In the genomic region with DNA sequence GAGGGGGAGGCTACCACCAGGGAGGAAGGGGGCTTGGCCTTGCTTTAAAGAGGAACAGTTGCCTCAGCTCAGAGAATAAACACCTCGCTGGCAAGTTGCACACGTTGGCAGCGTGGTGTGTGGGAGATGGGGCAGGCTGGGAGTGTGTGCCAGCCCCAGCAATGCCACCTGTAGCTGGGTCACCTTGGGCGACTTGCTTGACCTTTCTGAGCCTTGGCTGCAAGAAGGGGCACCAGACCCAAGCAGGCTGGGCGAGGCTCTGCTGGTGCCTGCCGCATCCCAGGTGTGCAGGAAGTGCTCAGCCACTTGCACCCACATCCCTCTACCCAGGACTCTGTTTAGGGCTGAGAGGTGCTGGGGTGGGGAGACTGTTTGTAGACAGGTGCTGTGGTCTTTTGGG, we compare ENCODE assay signal across 22 cellular contexts. TPM values are rescaled to one million over a fixed set of nuclear protein-coding genes. Genes with fewer than 3 reads are reported as not detected.
A peak's percentile ranks its signal among the peaks of the same experiment; 100 is the strongest.
DNase-seq lines count a peak whose midpoint lies in the region; ATAC-seq and TF ChIP-seq lines count a peak whose summit lies in the region.
"Had no signal": no experiment of that assay in that cellular context is flagged by ENCODE, and none has a peak within 500 bp of the region (broad histone marks: within the 10 kb centered on the region; RNA-seq: fewer than 3 reads in every experiment).

No MANE protein-coding gene starts in this region.

- intact Hi-C loops in Right ventricle myocardium inferior (cut with DNase I) = no loop called here
- intact Hi-C loops in Right ventricle myocardium superior (cut with DNase I) = no loop called here
- intact Hi-C loops in thyroid gland (cut with DNase I) = no loop called here
- intact Hi-C loops in activated CD4-positive, alpha-beta T cell treated with anti-CD3 and anti-CD28 coated beads for 36 hours (cut with DNase I, micrococcal nuclease) = no loop called here

- peak overlapping the region; percentile 89 for H3K23ac ChIP-seq in mesendoderm (ENCODE audit: low read length)

- no peak for DNase-seq in Right ventricle myocardium inferior (ENCODE audit: missing footprints)
- DNase-seq in Right ventricle myocardium superior = no peak
- no peak for DNase-seq in caudate nucleus (lab: John Stamatoyannopoulos, UW)
- DNase-seq in mesendoderm = no peak
- peak in 1 of 2 donors; percentile 7 for DNase-seq in thyroid gland
- no peak for DNase-seq in activated CD4-positive, alpha-beta T cell treated with anti-CD3 and anti-CD28 coated beads for 36 hours
- no peak for DNase-seq in GM03348 (ENCODE audit: low spot score)
- no peak for DNase-seq in hepatocyte (ENCODE audit: low spot score)
- DNase-seq: 8988T, GF-D8, NCI-H1105, NCI-H1694, NCI-H2081 treated with DMSO at 0.1 percent for 48 hours, NCI-H748 treated with DMSO at 0.1 percent for 48 hours, SIG-M5 had no signal

- H3K27ac ChIP-seq in caudate nucleus (ENCODE audit: low read depth, low read length) (peak overlapping the region; percentile 26), mesendoderm (ENCODE audit: low read depth, low read length) (no peak overlapping the region), thyroid gland (peak overlapping the region; percentile 13 to 58 (median 53)), hepatocyte (no peak overlapping the region)

- H4K5ac ChIP-seq in mesendoderm (ENCODE audit: low read length) = no peak overlapping the region

- no peak overlapping the region for H3K9ac ChIP-seq in mesendoderm (ENCODE audit: low read length)

- no peaks in the 10 kb centered on the region for H3K9me3 ChIP-seq in thyroid gland
- H3K9me3 ChIP-seq in hepatocyte (ENCODE audit: low read depth) = no peaks in the 10 kb centered on the region

- no peak overlapping the region for H2AFZ ChIP-seq in hepatocyte

- H3K27me3 Mint-ChIP-seq in activated CD4-positive, alpha-beta T cell treated with anti-CD3 and anti-CD28 coated beads for 36 hours = no peaks in the 10 kb centered on the region

- TF ChIP-seq CTCF in thyroid gland (IDR thresholded peaks at IDR 0.05) (no peak), hepatocyte (IDR thresholded peaks at IDR 0.05; ENCODE audit: poor library complexity) (no peak)

- H3K4me1 Mint-ChIP-seq in activated CD4-positive, alpha-beta T cell treated with anti-CD3 and anti-CD28 coated beads for 36 hours = no peaks in the 10 kb centered on the region
- H3K4me1 Mint-ChIP-seq: CD14-positive monocyte had no signal

- no peaks in the 10 kb centered on the region for H3K9me2 ChIP-seq in hepatocyte (replicated peaks; ENCODE audit: insufficient read depth)

- WGBS in mesendoderm (ENCODE audit: extremely low coverage, insufficient coverage, low lambda C conversion rate) = no CpG with 5 or more reads among the region's 6 CpGs
- 34 to 52% methylated on average over 4 to 5 of the region's 6 CpGs for WGBS in thyroid gland, 2 donors
- WGBS in hepatocyte (ENCODE audit: low lambda C conversion rate, missing lambda C conversion rate) = 80% methylated on average over 6 of the region's 6 CpGs

- H4K8ac ChIP-seq in mesendoderm (ENCODE audit: low read depth, low read length) = no peak overlapping the region

- no peak overlapping the region for H2BK120ac ChIP-seq in mesendoderm (ENCODE audit: low read depth, low read length)

- H3K56ac ChIP-seq in mesendoderm (ENCODE audit: low read length) = no peak overlapping the region

- ATAC-seq in Right ventricle myocardium inferior (peak; percentile 10), Right ventricle myocardium superior (ENCODE audit: poor library complexity) (no peak)
- no peak for ATAC-seq in activated CD4-positive, alpha-beta T cell treated with anti-CD3 and anti-CD28 coated beads for 36 hours
- ATAC-seq: GM12878, K562 had no signal

- no peaks in the 10 kb centered on the region for H3K79me1 ChIP-seq in mesendoderm (ENCODE audit: low read length)

- H3K36me3 Mint-ChIP-seq in activated CD4-positive, alpha-beta T cell treated with anti-CD3 and anti-CD28 coated beads for 36 hours (ENCODE audit: low read depth) = no peaks in the 10 kb centered on the region

- H3K9me3 Mint-ChIP-seq in activated CD4-positive, alpha-beta T cell treated with anti-CD3 and anti-CD28 coated beads for 36 hours (ENCODE audit: low read depth) = no peaks in the 10 kb centered on the region

- POLR2A ChIA-PET in activated CD4-positive, alpha-beta T cell treated with anti-CD3 and anti-CD28 coated beads for 36 hours (lab: Charles Lee) = no interaction called here

- no peak overlapping the region for H3K4me3 Mint-ChIP-seq in activated CD4-positive, alpha-beta T cell treated with anti-CD3 and anti-CD28 coated beads for 36 hours
- H3K4me3 Mint-ChIP-seq: CD14-positive monocyte had no signal

- no peak overlapping the region for H2BK5ac ChIP-seq in mesendoderm (ENCODE audit: low read length)

- no peak overlapping the region for H2AK5ac ChIP-seq in mesendoderm (ENCODE audit: low read length)

- H3K27me3 ChIP-seq in mesendoderm (ENCODE audit: insufficient read depth, low read length, poor library complexity) = no peaks in the 10 kb centered on the region
- H3K27me3 ChIP-seq in thyroid gland = no peaks in the 10 kb centered on the region
- no peaks in the 10 kb centered on the region for H3K27me3 ChIP-seq in hepatocyte

- H3K36me3 ChIP-seq in mesendoderm (ENCODE audit: control insufficient read depth, insufficient read depth, low read length) (no peaks in the 10 kb centered on the region), thyroid gland (no peaks in the 10 kb centered on the region), hepatocyte (replicated peaks; ENCODE audit: insufficient read depth, low read depth) (no peaks in the 10 kb centered on the region)

- CTCF ChIA-PET in activated CD4-positive, alpha-beta T cell treated with anti-CD3 and anti-CD28 coated beads for 36 hours (lab: Charles Lee) = interaction anchor here (1.2 kb wide), 1 partner anchor 75 kb away, joined by 7 read pairs; no protein-coding TSS in a partner anchor

- H2BK15ac ChIP-seq in mesendoderm (replicated peaks; ENCODE audit: low read depth) = no peak overlapping the region

- H3K79me2 ChIP-seq in mesendoderm (ENCODE audit: control insufficient read depth, insufficient read depth, low read length) (no peaks in the 10 kb centered on the region), hepatocyte (no peaks in the 10 kb centered on the region)

- H3K4me3 ChIP-seq in mesendoderm (ENCODE audit: low read length) = no peak overlapping the region
- no peak overlapping the region for H3K4me3 ChIP-seq in thyroid gland (replicated peaks in 1 of 3)
- H3K4me3 ChIP-seq in hepatocyte = no peak overlapping the region
- H3K4me3 ChIP-seq: GM12878, K562 had no signal

- H3K27ac Mint-ChIP-seq in activated CD4-positive, alpha-beta T cell treated with anti-CD3 and anti-CD28 coated beads for 36 hours = no peak overlapping the region

- H3K4me2 ChIP-seq in mesendoderm (ENCODE audit: low read length) = no peak overlapping the region
- no peak overlapping the region for H3K4me2 ChIP-seq in hepatocyte

- H4K20me1 ChIP-seq in hepatocyte (ENCODE audit: insufficient read depth, poor library complexity, severe bottlenecking) = no peaks in the 10 kb centered on the region

- H3K4me1 ChIP-seq in mesendoderm (ENCODE audit: control insufficient read depth, low read depth, low read length) (no peaks in the 10 kb centered on the region), thyroid gland (peaks cover 12 to 14% of the 10 kb centered on the region in 2 donors), hepatocyte (ENCODE audit: insufficient read depth) (no peaks in the 10 kb centered on the region)

- H3K18ac ChIP-seq in mesendoderm (ENCODE audit: low read length) = no peak overlapping the region

- TF ChIP-seq POLR2A in thyroid gland (IDR thresholded peaks at IDR 0.05) = no peak

- no peak overlapping the region for H3K4ac ChIP-seq in mesendoderm (ENCODE audit: low read depth, low read length)

RNA-seq across cellular contexts. Expression of a gene that starts 0.6 kb away (rescaled TPM):
- total RNA-seq in Right ventricle myocardium inferior (not detected), Right ventricle myocardium superior (not detected), thyroid gland (1 to 10 TPM in 1 of 4 donors, under 1 TPM in 3; 0.40 to 3.6 (median 0.63) TPM), hepatocyte (not detected in 2 replicates)
- polyA plus RNA-seq in mesendoderm (2013, experiment 1 of 2) = not detected
- not detected for polyA plus RNA-seq in mesendoderm (2013, experiment 2 of 2)
- total RNA-seq in activated CD4-positive, alpha-beta T cell treated with anti-CD3 and anti-CD28 coated beads for 36 hours = not detected
- polyA plus RNA-seq in hepatocyte = 0.90 TPM in 1 of 2 replicates, not detected in the other
- total RNA-seq: GM12878, H1, K562, NCI-H460, RPMI7951 had no signal
- polyA plus RNA-seq: AG04450, CD14-positive monocyte, GM12878, H1, K562 had no signal

RNA-seq across cellular contexts. Expression of a gene that starts 48.6 kb away (rescaled TPM):
- total RNA-seq in Right ventricle myocardium inferior = 294 TPM
- 297 TPM for total RNA-seq in Right ventricle myocardium superior
- polyA plus RNA-seq in mesendoderm (2013, experiment 1 of 2) = 0.45 TPM
- polyA plus RNA-seq in mesendoderm (2013, experiment 2 of 2) = 0.41 TPM
- 1 to 10 TPM in 1 of 4 donors, under 1 TPM in 2, not detected in 1; 0.67 to 3.8 (median 0.79) TPM for total RNA-seq in thyroid gland
- 10 to 100 TPM; 24.8 to 25.5 TPM for total RNA-seq in activated CD4-positive, alpha-beta T cell treated with anti-CD3 and anti-CD28 coated beads for 36 hours
- total RNA-seq in hepatocyte = 0.53 and 1.8 TPM in 2 replicates
- polyA plus RNA-seq in hepatocyte = 0.27 and 0.32 TPM in 2 replicates
- total RNA-seq: K562, NCI-H460 had no signal
- polyA plus RNA-seq: K562 had no signal

Comparison
In these comparisons a context has a peak if more than half of its experiments do, and no peak if none do; other contexts are left out.
1. H3K27ac ChIP-seq: peak in caudate nucleus (single experiment) and thyroid gland (3 of 3); none in mesendoderm (single experiment) and hepatocyte (single experiment).
2. RNA of a gene that starts 48.6 kb away (total RNA-seq): 297 TPM in Right ventricle myocardium superior (single experiment) and 294 TPM in Right ventricle myocardium inferior (single experiment); 24.8 to 25.5 TPM in activated CD4-positive, alpha-beta T cell treated with anti-CD3 and anti-CD28 coated beads for 36 hours, 0.67 to 3.8 TPM in thyroid gland and 0.53 to 1.8 TPM in hepatocyte; every median in the first group is over 10 times any median in the second.